1 cellular context compared by ENCODE assay signal in the genomic region with DNA sequence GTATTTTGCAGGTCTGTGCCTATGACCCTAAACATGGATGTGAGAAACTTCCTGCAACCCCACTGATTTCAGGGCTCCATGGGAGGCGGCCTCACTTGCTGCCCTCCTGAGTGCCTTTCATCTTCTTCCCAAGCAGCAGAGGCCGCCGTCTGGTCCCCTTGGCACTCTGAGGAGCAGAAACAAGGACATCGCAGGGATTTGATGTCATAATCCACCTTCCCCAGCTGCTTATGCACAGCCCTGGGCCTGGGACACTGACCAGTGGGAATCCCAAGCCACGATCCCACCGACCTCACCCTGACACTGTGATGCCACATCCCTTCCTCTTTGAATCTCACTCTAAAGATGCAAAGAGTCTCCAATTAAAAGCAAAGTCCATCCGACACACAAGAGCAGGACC.
TF ChIP-seq lines count a peak whose summit lies in the region.

No MANE protein-coding gene starts in this region.

TF ChIP-seq in GM23338, 12 proteins besides CTCF, POLR2A, EP300 and RAD21 (continued from another document):
- no peak for TF ChIP-seq REST (IDR thresholded peaks at IDR 0.05; ENCODE audit: unreplicated experiment)
- no peak for TF ChIP-seq NANOG (IDR thresholded peaks at IDR 0.05; ENCODE audit: borderline replicate concordance)
- TF ChIP-seq STAT1 (IDR thresholded peaks at IDR 0.05; ENCODE audit: unreplicated experiment) = no peak
